23 cellular contexts compared by ENCODE assay signal in the genomic region with DNA sequence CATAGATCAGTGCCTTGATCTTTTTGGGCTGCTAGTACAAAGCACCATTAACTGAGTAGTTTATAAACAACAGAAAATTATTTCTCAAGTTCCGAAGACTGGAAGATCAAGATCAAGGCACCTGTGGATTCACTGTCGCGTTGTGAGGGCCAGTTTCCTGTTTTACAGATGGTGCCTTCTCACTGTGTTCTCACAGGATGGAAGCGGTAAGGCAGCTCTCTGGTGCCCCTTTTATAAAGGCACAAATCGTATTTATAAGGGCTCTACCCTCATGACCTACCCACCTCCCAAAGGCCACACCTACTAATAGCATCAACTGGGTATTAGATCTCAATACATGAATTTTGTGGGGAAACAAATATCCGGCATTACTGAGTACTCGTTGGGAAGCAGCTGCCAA.
"Had no signal": no experiment of that assay in that cellular context is flagged by ENCODE, and none has a peak within 500 bp of the region (broad histone marks: within the 10 kb centered on the region; RNA-seq: fewer than 3 reads in every experiment).

No MANE protein-coding gene starts in this region.

- H3K27me3 Mint-ChIP-seq: naive B cell had no signal

- H3K9me3 Mint-ChIP-seq: mesothelial cell of epicardium, naive B cell had no signal

- H3K27ac Mint-ChIP-seq: mesothelial cell of epicardium, naive B cell had no signal

- H3K4me3 Mint-ChIP-seq: mesothelial cell of epicardium, naive B cell had no signal

- H3K4me3 ChIP-seq: coronary artery, dorsolateral prefrontal cortex, esophagus muscularis mucosa, gastroesophageal sphincter, heart left ventricle, hepatocyte, left lung, lower lobe of right lung, mucosa of descending colon had no signal

- ATAC-seq: foreskin keratinocyte, gastroesophageal sphincter, heart left ventricle, left cardiac atrium, left lung, left ventricle myocardium superior, lower lobe of right lung, mucosa of descending colon had no signal

- H3K27ac ChIP-seq: coronary artery, dorsolateral prefrontal cortex, esophagus muscularis mucosa, foreskin keratinocyte, gastroesophageal sphincter, heart left ventricle, hepatocyte, left lung, lower lobe of right lung had no signal

- H3K4me1 Mint-ChIP-seq: naive B cell had no signal

- H3K4me2 ChIP-seq: hepatocyte had no signal

- H3K27me3 ChIP-seq: dorsolateral prefrontal cortex, esophagus muscularis mucosa, foreskin keratinocyte, gastroesophageal sphincter, heart left ventricle, hepatocyte, left lung had no signal

- H2AFZ ChIP-seq: hepatocyte had no signal

- H3K79me2 ChIP-seq: hepatocyte had no signal

- H3K4me1 ChIP-seq: esophagus muscularis mucosa, foreskin keratinocyte, gastroesophageal sphincter, heart left ventricle, left lung, lower lobe of right lung had no signal

- H3K36me3 ChIP-seq: esophagus muscularis mucosa, gastroesophageal sphincter, heart left ventricle, left lung, lower lobe of right lung had no signal

- H3K9me3 ChIP-seq: esophagus muscularis mucosa, gastroesophageal sphincter, left lung, lower lobe of right lung, mucosa of descending colon had no signal

- H3K36me3 Mint-ChIP-seq: mesothelial cell of epicardium, naive B cell had no signal

- FAIRE-seq: endothelial cell of umbilical vein, frontal cortex, islet of Langerhans, keratinocyte had no signal

- DNase-seq: dermis blood vessel endothelial cell; dorsolateral prefrontal cortex; effector CD4-positive, alpha-beta T cell; effector memory CD4-positive, alpha-beta T cell; foreskin keratinocyte; heart left ventricle; hypothalamus; left cardiac atrium; left lung; left ventricle myocardium superior; lower lobe of right lung; mesenchymal stem cell; mucosa of descending colon; naive B cell had no signal
